Comparison of ENCODE assay signal across 17 cellular contexts in the genomic region with DNA sequence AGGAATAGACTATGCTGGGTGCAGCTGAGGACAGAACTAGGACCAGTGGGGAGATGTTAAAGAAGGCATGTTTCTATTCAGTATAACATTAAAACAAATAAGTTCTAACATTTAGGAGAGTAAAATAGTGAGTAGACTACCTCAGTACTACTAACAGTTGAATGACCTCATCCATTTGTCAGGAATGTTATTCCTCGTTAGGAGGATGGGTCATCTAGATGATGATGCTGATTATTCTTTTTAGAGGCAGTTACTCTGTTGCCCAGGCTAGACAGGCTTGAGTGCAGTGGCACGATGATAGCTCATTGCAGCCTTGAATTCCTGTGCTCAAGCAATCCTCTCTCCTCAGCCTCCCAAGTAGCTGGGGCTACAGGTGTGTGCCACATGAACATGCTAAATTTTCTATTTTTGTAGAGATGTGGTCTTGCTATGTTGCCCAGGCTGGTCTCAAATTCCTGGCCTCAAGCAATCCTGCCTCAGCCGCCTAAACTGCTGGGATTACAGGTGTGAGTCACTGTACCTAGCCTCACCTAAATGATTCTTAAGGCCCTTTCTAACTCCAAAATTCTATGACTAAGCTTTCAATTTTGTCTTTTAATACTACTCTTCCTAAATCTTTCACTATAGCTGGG.
"Had no signal": no experiment of that assay in that cellular context is flagged by ENCODE, and none has a peak within 500 bp of the region (broad histone marks: within the 10 kb centered on the region; RNA-seq: fewer than 3 reads in every experiment).

No MANE protein-coding gene starts in this region.

- H3K36me3 Mint-ChIP-seq: activated naive CD4-positive, alpha-beta T cell treated with anti-CD3 and anti-CD28 coated beads, Interleukin-2, amount 10 ng/mL, durations not matched to agents 7 days and 5 days had no signal

- H3K4me1 ChIP-seq: neural progenitor cell, prostate gland, right atrium auricular region had no signal

- H3K27me3 Mint-ChIP-seq: activated naive CD4-positive, alpha-beta T cell treated with anti-CD3 and anti-CD28 coated beads, Interleukin-2, amount 10 ng/mL, durations not matched to agents 7 days and 5 days; dendritic cell treated with granulocyte-macrophage colony-stimulating factor and Interleukin-4, amounts not matched to agents 40 ng/mL and 50 ng/mL, for 4 days; stimulated activated naive CD8-positive, alpha-beta T cell treated with anti-CD3 and anti-CD28 coated beads, Interleukin-15, amount 100 ng/mL, for 72 hours had no signal

- DNase-seq: activated CD4-positive, alpha-beta T cell treated with anti-CD3 and anti-CD28 coated beads, Interleukin-2, amount 50 U/mL, for 1 hour; activated CD4-positive, CD25-positive, alpha-beta regulatory T cell treated with anti-CD3 and anti-CD28 coated beads, Interleukin-2, amount 50 U/mL, for 72 hours; activated CD8-positive, alpha-beta memory T cell treated with anti-CD3 and anti-CD28 coated beads, Interleukin-2, amount 50 U/mL, for 4 hours; activated naive CD4-positive, alpha-beta T cell treated with anti-CD3 and anti-CD28 coated beads, Interleukin-2, amount 10 ng/mL, durations not matched to agents 7 days and 5 days; activated T-cell treated with anti-CD3 and anti-CD28 coated beads, Interleukin-2, amount 50 U/mL, for 4 hours; effector CD8-positive, alpha-beta T cell; foreskin fibroblast; glutamatergic neuron; kidney; stimulated activated CD4-positive, alpha-beta T cell treated with anti-CD3 and anti-CD28 coated beads, Interleukin-2, amount 100 ng/mL, for 48 hours; stimulated activated naive CD8-positive, alpha-beta T cell treated with anti-CD3 and anti-CD28 coated beads, Interleukin-15, amount 100 ng/mL, for 72 hours; transverse colon had no signal

- H3K9me3 ChIP-seq: prostate gland, right atrium auricular region, suprapubic skin, transverse colon had no signal

- H2AFZ ChIP-seq: neural progenitor cell had no signal

- H3K4me2 ChIP-seq: neural progenitor cell had no signal

- FAIRE-seq: kidney had no signal

- H3K9ac ChIP-seq: neural progenitor cell had no signal

- H3K4me3 Mint-ChIP-seq: activated naive CD4-positive, alpha-beta T cell treated with anti-CD3 and anti-CD28 coated beads, Interleukin-2, amount 10 ng/mL, durations not matched to agents 7 days and 5 days; activated T-cell treated with anti-CD3 and anti-CD28 coated beads, Interleukin-2, amount 50 U/mL, for 4 hours; dendritic cell treated with granulocyte-macrophage colony-stimulating factor and Interleukin-4, amounts not matched to agents 40 ng/mL and 50 ng/mL, for 4 days; neural progenitor cell; stimulated activated naive CD8-positive, alpha-beta T cell treated with anti-CD3 and anti-CD28 coated beads, Interleukin-15, amount 100 ng/mL, for 72 hours had no signal

- H3K4me3 ChIP-seq: neural progenitor cell, prostate gland, right atrium auricular region, suprapubic skin, transverse colon had no signal

- H3K27ac Mint-ChIP-seq: activated naive CD4-positive, alpha-beta T cell treated with anti-CD3 and anti-CD28 coated beads, Interleukin-2, amount 10 ng/mL, durations not matched to agents 7 days and 5 days; dendritic cell treated with granulocyte-macrophage colony-stimulating factor and Interleukin-4, amounts not matched to agents 40 ng/mL and 50 ng/mL, for 4 days; neural progenitor cell; stimulated activated naive CD8-positive, alpha-beta T cell treated with anti-CD3 and anti-CD28 coated beads, Interleukin-15, amount 100 ng/mL, for 72 hours had no signal

- H3K27me3 ChIP-seq: neural progenitor cell, right atrium auricular region, suprapubic skin, transverse colon had no signal

- H3K27ac ChIP-seq: neural progenitor cell, prostate gland, right atrium auricular region, suprapubic skin, transverse colon had no signal

- H3K4me1 Mint-ChIP-seq: neural progenitor cell had no signal

- H3K36me3 ChIP-seq: neural progenitor cell, prostate gland, right atrium auricular region, suprapubic skin, transverse colon had no signal

- H3K9me3 Mint-ChIP-seq: activated T-cell treated with anti-CD3 and anti-CD28 coated beads, Interleukin-2, amount 50 U/mL, for 4 hours; dendritic cell treated with granulocyte-macrophage colony-stimulating factor and Interleukin-4, amounts not matched to agents 40 ng/mL and 50 ng/mL, for 4 days; stimulated activated naive CD8-positive, alpha-beta T cell treated with anti-CD3 and anti-CD28 coated beads, Interleukin-15, amount 100 ng/mL, for 72 hours had no signal
